In genomic region chr9:134067904-134068741, GRCh38 we compare ENCODE assay signal across 8 cellular contexts. TPM values are rescaled to one million over a fixed set of nuclear protein-coding genes. Genes with fewer than 3 reads are reported as not detected.
DNase-seq lines count a peak whose midpoint lies in the region; ATAC-seq and TF ChIP-seq lines count a peak whose summit lies in the region.

Gene BRD3, minus strand, starts transcription at chr9:134068026. Its CDS starts 14,549 bp downstream, at chr9:134053477.

- TF ChIP-seq CTCF in GM12864 (IDR thresholded peaks at IDR 0.05; ENCODE audit: low read depth, low read length, missing control alignments) = no peak
- TF ChIP-seq CTCF in heart right ventricle (IDR thresholded peaks at IDR 0.05) = peak in 1 of 9 donors; percentile 12
- no peak for TF ChIP-seq CTCF in progenitor cell of endocrine pancreas (IDR thresholded peaks at IDR 0.05; ENCODE audit: unreplicated experiment)
- peak in 2 of 6 experiments; percentile 7 to 39 for TF ChIP-seq CTCF in upper lobe of left lung (IDR thresholded peaks at IDR 0.05)

- H3K9me3 ChIP-seq in adipocyte (ENCODE audit: control insufficient read depth, low read length) = no peaks in the 10 kb centered on the region
- no peaks in the 10 kb centered on the region for H3K9me3 ChIP-seq in heart right ventricle
- no peaks in the 10 kb centered on the region for H3K9me3 ChIP-seq in upper lobe of left lung

- peaks cover 22% of the 10 kb centered on the region for H3K27me3 Mint-ChIP-seq in progenitor cell of endocrine pancreas

- peaks cover 30% of the 10 kb centered on the region for H3K27me3 ChIP-seq in adipocyte (replicated peaks; ENCODE audit: control insufficient read depth, insufficient read depth, low read length)
- H3K27me3 ChIP-seq in heart right ventricle = peaks cover 0 to 14% (median 0%) of the 10 kb centered on the region in 7 donors
- no peaks in the 10 kb centered on the region for H3K27me3 ChIP-seq in upper lobe of left lung

- H3K4me3 ChIP-seq in GM12864 (ENCODE audit: low read depth, low read length) (peak within 1 kb of the TSS; percentile 76), adipocyte (ENCODE audit: low read length) (peak within 1 kb of the TSS; percentile 94), heart right ventricle (peak within 1 kb of the TSS; percentile 70 to 98 (median 84)), upper lobe of left lung (peak within 1 kb of the TSS; percentile 88 to 96 (median 92))

- TF ChIP-seq POLR2A in upper lobe of left lung (IDR thresholded peaks at IDR 0.05) = peak in 3 of 4 donors; percentile 60 to 74 (median 61)

- intact Hi-C loops in heart right ventricle (cut with DNase I) = loop anchor here in 5 of 10 donors (2.0 to 10.0 kb wide), 4 partner anchors 41 to 337 kb away; partner anchors contain the start of genes BRD3OS (in 3 of the 5) and WDR5 (in 2 of the 5)

- no peaks in the 10 kb centered on the region for H3K9me3 Mint-ChIP-seq in progenitor cell of endocrine pancreas (ENCODE audit: low read depth)

- H3K4me3 Mint-ChIP-seq in progenitor cell of endocrine pancreas (ENCODE audit: low read depth) = peak within 1 kb of the TSS; percentile 88

- H3K27ac Mint-ChIP-seq in progenitor cell of endocrine pancreas = peak within 1 kb of the TSS; percentile 96

- H3K4me1 Mint-ChIP-seq in progenitor cell of endocrine pancreas (ENCODE audit: low read depth) = peaks cover 14% of the 10 kb centered on the region

- 0 to 1% methylated on average over 56 to 123 of the region's 131 CpGs for WGBS in heart right ventricle, 2 donors
- 0 to 1% methylated on average over 9 to 17 of the region's 131 CpGs for WGBS in upper lobe of left lung, 2 donors

- TF ChIP-seq EP300 in upper lobe of left lung (IDR thresholded peaks at IDR 0.05) = no peak

- peaks cover 18% of the 10 kb centered on the region for H3K4me1 ChIP-seq in adipocyte (ENCODE audit: control insufficient read depth, insufficient read depth, low read length)
- H3K4me1 ChIP-seq in heart right ventricle = peaks cover 4 to 46% (median 37%) of the 10 kb centered on the region in 9 donors
- peaks cover 25 to 48% (median 29%) of the 10 kb centered on the region in 4 donors for H3K4me1 ChIP-seq in upper lobe of left lung

- peak within 1 kb of the TSS; percentile 94 for H3K9ac ChIP-seq in adipocyte (ENCODE audit: low read length)

- H3K27ac ChIP-seq in heart right ventricle (peak within 1 kb of the TSS; percentile 92 to 100 (median 98)), upper lobe of left lung (peak within 1 kb of the TSS; percentile 96 to 99 (median 97))

- H3K36me3 ChIP-seq in adipocyte (ENCODE audit: control insufficient read depth, insufficient read depth, low read length, severe bottlenecking) = no peaks in the 10 kb centered on the region
- H3K36me3 ChIP-seq in heart right ventricle = no peaks in the 10 kb centered on the region
- no peaks in the 10 kb centered on the region for H3K36me3 ChIP-seq in upper lobe of left lung

- ATAC-seq in HG02610 (IDR thresholded peaks at IDR 0.05; ENCODE audit: unreplicated experiment) (peak; percentile 76), heart right ventricle (peak; percentile 84 to 94 (median 92)), upper lobe of left lung (ENCODE audit: low FRiP score in 2 of 2) (peak; percentile 89 to 93)

- H3K36me3 Mint-ChIP-seq in progenitor cell of endocrine pancreas (ENCODE audit: insufficient read depth) = no peaks in the 10 kb centered on the region

- peak; percentile 49 for DNase-seq in GM12864 (ENCODE audit: low read depth)
- DNase-seq in NCI-H1092 treated with DMSO at 0.1 percent for 48 hours (lab: John Stamatoyannopoulos, UW) = peak; percentile 85
- peak; percentile 79 for DNase-seq in T follicular helper cell (ENCODE audit: low read depth)
- peak; percentile 97 for DNase-seq in adipocyte (ENCODE audit: low read depth)
- DNase-seq in heart right ventricle = peak; percentile 83 to 86
- peak; percentile 64 for DNase-seq in progenitor cell of endocrine pancreas (ENCODE audit: low spot score, unreplicated experiment)
- peak; percentile 92 to 98 for DNase-seq in upper lobe of left lung

RNA-seq across cellular contexts. Expression of gene BRD3, which starts in this region (rescaled TPM):
- total RNA-seq in heart right ventricle = 10 to 100 TPM; 23.2 to 34.4 (median 29.7) TPM
- 10 to 100 TPM in 1 of 2 donors, 1 to 10 TPM in 1; 5.7 to 11.1 TPM for polyA plus RNA-seq in heart right ventricle
- total RNA-seq in progenitor cell of endocrine pancreas = 96.0 and 98.1 TPM in 2 replicates
- total RNA-seq in upper lobe of left lung = 10 to 100 TPM; 20.2 to 87.7 (median 44.3) TPM

Comparison
In these comparisons a context has a peak if more than half of its experiments do, and no peak if none do; other contexts are left out.
1. Peak in every context shown above with its lines: DNase-seq, ATAC-seq, H3K4me3 ChIP-seq and H3K27ac ChIP-seq.